8 cellular contexts compared by ENCODE assay signal in the genomic region with DNA sequence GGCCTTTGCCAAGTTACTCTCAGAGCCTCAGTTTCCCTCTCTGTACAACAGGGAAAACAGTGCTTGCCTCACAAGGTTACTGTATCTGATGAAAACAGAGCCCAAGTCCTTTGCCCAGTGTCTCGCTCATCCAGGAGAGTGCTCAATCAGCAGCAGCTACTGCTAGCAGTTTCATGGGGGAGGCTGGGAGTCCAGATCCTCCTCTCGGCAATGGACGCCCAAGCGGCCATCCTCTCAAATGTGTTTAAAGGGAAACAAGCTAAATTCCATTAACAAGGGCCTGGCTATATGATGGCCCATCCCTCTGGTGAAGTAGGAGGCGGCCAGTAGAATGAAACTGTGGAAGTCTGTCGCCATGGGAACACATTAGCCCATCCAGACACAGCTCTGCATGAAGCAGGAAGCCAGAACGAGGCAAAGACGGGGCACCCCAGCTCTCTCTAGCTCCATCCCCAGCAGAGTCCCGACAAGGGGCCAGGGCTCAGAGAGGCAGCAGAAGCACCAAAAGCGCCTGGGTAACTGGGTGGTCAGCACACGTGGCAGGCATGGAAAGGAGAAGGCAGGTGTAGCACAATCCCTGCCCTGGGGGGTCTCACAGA. TPM values are rescaled to one million over a fixed set of nuclear protein-coding genes. Genes with fewer than 3 reads are reported as not detected.
A peak's percentile ranks its signal among the peaks of the same experiment; 100 is the strongest.
DNase-seq lines count a peak whose midpoint lies in the region; ATAC-seq and TF ChIP-seq lines count a peak whose summit lies in the region.

No MANE protein-coding gene starts in this region.

- intact Hi-C loops in heart right ventricle (cut with DNase I) (loop anchor here in 2 of 10 donors (5.0 kb wide), 2 partner anchors 33 to 67 kb away; a partner anchor contains a TSS), Right ventricle myocardium superior (cut with DNase I) (no loop called here), natural killer cell (cut with micrococcal nuclease) (loop anchor here (1.0 kb wide), 1 partner anchor 9 kb away; no protein-coding TSS in a partner anchor)
- intact Hi-C loops in dendritic cell treated with granulocyte-macrophage colony-stimulating factor and Interleukin-4, amounts not matched to agents 40 ng/mL and 50 ng/mL, for 4 days (cut with micrococcal nuclease), result no loop called here

- TF ChIP-seq CTCF in heart right ventricle (IDR thresholded peaks at IDR 0.05) (no peak), natural killer cell (IDR thresholded peaks at IDR 0.05) (no peak)

- H3K4me3 ChIP-seq in heart right ventricle, result no peak overlapping the region

- H3K36me3 ChIP-seq in heart right ventricle, result peaks cover 0 to 26% (median 0%) of the 10 kb centered on the region in 9 donors

- H3K4me1 Mint-ChIP-seq in dendritic cell treated with granulocyte-macrophage colony-stimulating factor and Interleukin-4, amounts not matched to agents 40 ng/mL and 50 ng/mL, for 4 days (ENCODE audit: low read depth), result peaks cover 89% of the 10 kb centered on the region
- H3K4me1 Mint-ChIP-seq in natural killer cell, result peaks cover 82 to 86% of the 10 kb centered on the region in 2 donors

- DNase-seq in heart right ventricle, result no peak
- DNase-seq in Right ventricle myocardium superior, result no peak
- DNase-seq in natural killer cell, result no peak
- no peak for DNase-seq in NCI-H187 (lab: John Stamatoyannopoulos, UW)

- H3K4me3 Mint-ChIP-seq in dendritic cell treated with granulocyte-macrophage colony-stimulating factor and Interleukin-4, amounts not matched to agents 40 ng/mL and 50 ng/mL, for 4 days, result no peak overlapping the region
- H3K4me3 Mint-ChIP-seq in natural killer cell, result peak overlapping the region; percentile 17

- H3K27ac Mint-ChIP-seq in dendritic cell treated with granulocyte-macrophage colony-stimulating factor and Interleukin-4, amounts not matched to agents 40 ng/mL and 50 ng/mL, for 4 days, result peak overlapping the region; percentile 49
- H3K27ac Mint-ChIP-seq in natural killer cell, result peak overlapping the region; percentile 89 to 95

- H3K9me3 ChIP-seq in heart right ventricle, result no peaks in the 10 kb centered on the region

- peaks cover 50 to 100% (median 95%) of the 10 kb centered on the region in 9 donors for H3K4me1 ChIP-seq in heart right ventricle

- no peaks in the 10 kb centered on the region for H3K9me3 Mint-ChIP-seq in dendritic cell treated with granulocyte-macrophage colony-stimulating factor and Interleukin-4, amounts not matched to agents 40 ng/mL and 50 ng/mL, for 4 days
- no peaks in the 10 kb centered on the region for H3K9me3 Mint-ChIP-seq in natural killer cell

- WGBS in heart right ventricle, 2 donors, result 62 to 71% methylated on average over 11 of the region's 11 CpGs

- H3K36me3 Mint-ChIP-seq in dendritic cell treated with granulocyte-macrophage colony-stimulating factor and Interleukin-4, amounts not matched to agents 40 ng/mL and 50 ng/mL, for 4 days (ENCODE audit: low read depth), result peaks cover 40% of the 10 kb centered on the region
- H3K36me3 Mint-ChIP-seq in natural killer cell, result no peaks in the 10 kb centered on the region

- ATAC-seq in heart right ventricle (no peak), Right ventricle myocardium superior (ENCODE audit: poor library complexity) (no peak), natural killer cell (peak in 1 of 3 donors; percentile 32), HG03139 (IDR thresholded peaks at IDR 0.05; ENCODE audit: unreplicated experiment) (no peak), GM21717 (IDR thresholded peaks at IDR 0.05; ENCODE audit: unreplicated experiment) (no peak), HG03521 (IDR thresholded peaks at IDR 0.05; ENCODE audit: unreplicated experiment) (no peak)

- H3K27ac ChIP-seq in heart right ventricle, result peak overlapping the region in 9 of 10 donors; percentile 44 to 98 (median 74)

- H3K27me3 ChIP-seq in heart right ventricle, result no peaks in the 10 kb centered on the region

- no peaks in the 10 kb centered on the region for H3K27me3 Mint-ChIP-seq in dendritic cell treated with granulocyte-macrophage colony-stimulating factor and Interleukin-4, amounts not matched to agents 40 ng/mL and 50 ng/mL, for 4 days
- H3K27me3 Mint-ChIP-seq in natural killer cell (ENCODE audit: low read depth in 2 of 2), result no peaks in the 10 kb centered on the region

RNA-seq across cellular contexts. Expression of a gene that starts 35.2 kb away (rescaled TPM):
- 10 to 100 TPM; 19.0 to 42.9 (median 31.3) TPM for total RNA-seq in heart right ventricle
- 10 to 100 TPM; 11.6 to 25.5 TPM for polyA plus RNA-seq in heart right ventricle
- total RNA-seq in Right ventricle myocardium superior, result 38.1 TPM
- total RNA-seq in natural killer cell, result 100 to 1,000 TPM in 2 of 3 donors, 10 to 100 TPM in 1; 77.4 to 172 (median 121) TPM
